In the genomic region with DNA sequence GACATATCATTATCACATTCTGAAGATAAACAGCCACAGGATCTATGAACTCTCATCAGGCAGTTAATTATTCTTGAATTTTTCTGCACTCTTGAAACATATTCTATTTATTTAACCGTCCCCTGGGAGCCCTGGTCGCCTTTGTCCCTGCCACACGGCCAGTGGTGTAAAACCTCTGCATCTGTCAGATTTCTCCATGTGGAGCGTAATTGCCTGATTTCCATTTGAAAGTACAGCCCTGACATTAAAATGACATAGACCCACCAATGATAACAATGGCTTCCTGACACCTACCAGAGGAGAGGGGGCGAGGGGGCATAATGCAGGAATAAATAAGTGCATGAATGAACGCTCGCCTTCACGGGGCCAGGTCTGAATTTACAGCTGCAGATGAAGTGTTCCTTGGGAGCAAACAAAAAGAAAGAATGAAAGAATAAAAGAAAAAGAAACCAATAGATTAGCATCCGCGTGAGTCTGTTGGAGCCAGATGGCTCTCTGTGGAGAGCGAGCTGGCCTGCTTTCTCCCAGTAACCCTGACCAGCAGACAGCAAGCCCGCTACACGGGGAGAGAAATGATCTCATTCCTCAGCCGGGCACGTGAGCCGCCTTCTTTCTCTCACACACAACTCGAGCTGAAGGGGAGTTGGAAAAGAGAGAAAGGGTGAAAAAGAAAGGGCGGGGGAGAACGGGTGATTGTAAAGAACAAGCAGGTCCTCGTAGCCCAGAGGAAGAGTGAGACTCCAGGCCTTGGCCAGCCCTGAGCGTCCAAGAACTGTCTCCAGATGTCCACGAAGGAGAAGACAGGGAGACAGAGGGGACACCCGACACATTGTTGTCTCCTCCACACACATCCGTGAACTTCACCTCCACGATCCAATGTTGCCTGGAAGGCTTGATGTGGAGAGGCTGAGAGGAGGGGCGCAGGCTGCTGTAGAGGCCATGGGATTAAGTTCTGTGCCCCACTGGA, we compare ENCODE assay signal across 9 cellular contexts.
A peak's percentile ranks its signal among the peaks of the same experiment; 100 is the strongest.
DNase-seq lines count a peak whose midpoint lies in the region; ATAC-seq and TF ChIP-seq lines count a peak whose summit lies in the region.
"Had no signal": no experiment of that assay in that cellular context is flagged by ENCODE, and none has a peak within 500 bp of the region (broad histone marks: within the 10 kb centered on the region; RNA-seq: fewer than 3 reads in every experiment).

No MANE protein-coding gene starts in this region.

- ATAC-seq in left colon, result no peak

- peaks cover 54% of the 10 kb centered on the region for H3K4me1 Mint-ChIP-seq in type B pancreatic cell (ENCODE audit: unreplicated experiment)

- TF ChIP-seq CTCF in type B pancreatic cell (conservative IDR thresholded peaks at IDR 0.05), result no peak

- no peaks in the 10 kb centered on the region for H3K36me3 Mint-ChIP-seq in type B pancreatic cell

- intact Hi-C loops in left colon (cut with DNase I, micrococcal nuclease), result no loop called here

- H3K9me3 Mint-ChIP-seq in type B pancreatic cell, result no peaks in the 10 kb centered on the region

- H3K27me3 Mint-ChIP-seq in type B pancreatic cell, result peaks cover 3% of the 10 kb centered on the region

- peak; percentile 8 for DNase-seq in SHP77 (lab: John Stamatoyannopoulos, UW)
- no peak for DNase-seq in SHP77 treated with DMSO at 0.1 percent for 48 hours (lab: John Stamatoyannopoulos, UW)
- DNase-seq in astrocyte of the hippocampus (ENCODE audit: low read depth, low spot score), result peak; percentile 88
- DNase-seq in left colon, result peak; percentile 21 to 48
- no peak for DNase-seq in type B pancreatic cell (ENCODE audit: extremely low spot score, unreplicated experiment)
- no peak for DNase-seq in MV-4-11 (lab: John Stamatoyannopoulos, UW)
- DNase-seq in NK-92 (lab: John Stamatoyannopoulos, UW; ENCODE audit: unreplicated experiment), result no peak
- DNase-seq in activated effector memory CD4-positive, alpha-beta T cell treated with Interleukin-2 at 50 U/mL for 16 hours, result no peak
- DNase-seq: dermis blood vessel endothelial cell had no signal

- peak overlapping the region; percentile 37 for H3K4me3 Mint-ChIP-seq in type B pancreatic cell

- peak overlapping the region; percentile 1 for H3K27ac Mint-ChIP-seq in type B pancreatic cell

Comparison
In these comparisons a context has a peak if more than half of its experiments do, and no peak if none do; other contexts are left out.
1. DNase-seq: peak in SHP77 (2 of 2), astrocyte of the hippocampus (single experiment) and left colon (2 of 2); none in SHP77 treated with DMSO at 0.1 percent for 48 hours (single experiment), type B pancreatic cell (single experiment), MV-4-11 (single experiment), NK-92 (single experiment) and activated effector memory CD4-positive, alpha-beta T cell treated with Interleukin-2 at 50 U/mL for 16 hours (single experiment).